Comparison of ENCODE assay signal across 13 cellular contexts in genomic region chr12:77087427-77087826, GRCh38. TPM values are rescaled to one million over a fixed set of nuclear protein-coding genes. Genes with fewer than 3 reads are reported as not detected.
DNase-seq lines count a peak whose midpoint lies in the region; ATAC-seq and TF ChIP-seq lines count a peak whose summit lies in the region.
"Had no signal": no experiment of that assay in that cellular context is flagged by ENCODE, and none has a peak within 500 bp of the region (broad histone marks: within the 10 kb centered on the region; RNA-seq: fewer than 3 reads in every experiment).

No MANE protein-coding gene starts in this region.

- H3K27ac ChIP-seq in GM23248 (0 out of 2 replicates have a peak overlapping the region, but pooled peaks have one; percentile 3), SK-N-SH (ENCODE audit: low read depth in 2 of 2, low read length in 1 of 2) (peak overlapping the region in 1 of 2 experiments; percentile 61; a peak in 2 of 4 replicates)
- H3K27ac ChIP-seq: cardiac muscle cell, SJCRH30 had no signal

- H3K4me1 ChIP-seq in GM23248 (ENCODE audit: insufficient read depth), result peaks cover 9% of the 10 kb centered on the region
- peaks cover 0 to 8% of the 10 kb centered on the region in 2 experiments; a peak in 1 of 4 replicates for H3K4me1 ChIP-seq in SK-N-SH (ENCODE audit: control insufficient read depth in 1 of 2, insufficient read depth in 2 of 2, low read depth in 1 of 2, low read length in 1 of 2)
- H3K4me1 ChIP-seq: SJCRH30 had no signal

- H3K27me3 ChIP-seq in GM23248 (replicated peaks; ENCODE audit: insufficient read depth) (no peaks in the 10 kb centered on the region), SK-N-SH (ENCODE audit: insufficient read depth) (no peaks in the 10 kb centered on the region)
- H3K27me3 ChIP-seq: cardiac muscle cell, SJCRH30 had no signal

- H3K27me3 Mint-ChIP-seq in activated naive CD8-positive, alpha-beta T cell treated with anti-CD3 and anti-CD28 coated beads, Interleukin-2, amount 50 U/mL, for 24 hours, result no peaks in the 10 kb centered on the region
- H3K27me3 Mint-ChIP-seq: natural killer cell treated with Interleukin-12 subunit alpha and Interleukin-12 subunit beta and Interleukin-15 and Interleukin-18, amount 100 ng/mL, for 72 hours; stimulated activated naive CD8-positive, alpha-beta T cell treated with anti-CD3 and anti-CD28 coated beads, Interleukin-15, Interleukin-2, amounts not matched to agents 100 ng/mL and 50 ng/mL, for 24 hours had no signal

- no peaks in the 10 kb centered on the region for H3K36me3 Mint-ChIP-seq in activated naive CD8-positive, alpha-beta T cell treated with anti-CD3 and anti-CD28 coated beads, Interleukin-2, amount 50 U/mL, for 24 hours (ENCODE audit: low read depth)
- H3K36me3 Mint-ChIP-seq: natural killer cell treated with Interleukin-12 subunit alpha and Interleukin-12 subunit beta and Interleukin-15 and Interleukin-18, amount 100 ng/mL, for 72 hours had no signal

- no peaks in the 10 kb centered on the region for H4K20me1 ChIP-seq in GM23248 (ENCODE audit: insufficient read depth)
- no peaks in the 10 kb centered on the region for H4K20me1 ChIP-seq in SK-N-SH (ENCODE audit: insufficient read depth)

- DNase-seq in GM23248, result peak; percentile 75
- DNase-seq in SK-N-SH, result no peak
- peak; percentile 71 for DNase-seq in fibroblast of peridontal ligament (ENCODE audit: extremely low read depth)
- peak; percentile 81 for DNase-seq in skeletal muscle cell (ENCODE audit: low read depth)
- DNase-seq in activated naive CD8-positive, alpha-beta T cell treated with anti-CD3 and anti-CD28 coated beads, Interleukin-2, amount 50 U/mL, for 24 hours, result no peak
- DNase-seq in omental fat pad (ENCODE audit: low spot score), result no peak
- DNase-seq: activated gamma-delta T cell treated with Interleukin-2 at 50 U/mL for 16 hours, left ventricle myocardium superior, SJCRH30 had no signal

- H3K36me3 ChIP-seq in GM23248 (ENCODE audit: low read depth), result no peaks in the 10 kb centered on the region
- no peaks in the 10 kb centered on the region for H3K36me3 ChIP-seq in SK-N-SH (replicated peaks in 1 of 2; ENCODE audit: control insufficient read depth in 1 of 2, insufficient read depth in 2 of 2, low read length in 1 of 2)
- H3K36me3 ChIP-seq: cardiac muscle cell, SJCRH30 had no signal

- no peak overlapping the region for H3K4me3 ChIP-seq in GM23248
- no peak overlapping the region for H3K4me3 ChIP-seq in SK-N-SH (ENCODE audit: low read depth in 2 of 2, low read length in 1 of 2)
- no peak overlapping the region for H3K4me3 ChIP-seq in skeletal muscle cell (ENCODE audit: low read depth, low read length)
- H3K4me3 ChIP-seq: cardiac muscle cell, SJCRH30 had no signal

- TF ChIP-seq RAD21 in SK-N-SH (IDR thresholded peaks at IDR 0.05; ENCODE audit: low read length), result no peak

- H3K9ac ChIP-seq in GM23248, result no peak overlapping the region
- H3K9ac ChIP-seq in SK-N-SH, result peak overlapping the region; percentile 37; the same call in 1 of the 2 replicates

- H3K79me2 ChIP-seq in GM23248 (ENCODE audit: insufficient read depth) (no peaks in the 10 kb centered on the region), SK-N-SH (ENCODE audit: insufficient read depth) (no peaks in the 10 kb centered on the region)

- in situ Hi-C loops in GM23248 (cut with MboI), result no loop called here

- H3K4me3 Mint-ChIP-seq in activated naive CD8-positive, alpha-beta T cell treated with anti-CD3 and anti-CD28 coated beads, Interleukin-2, amount 50 U/mL, for 24 hours, result no peak overlapping the region
- H3K4me3 Mint-ChIP-seq: natural killer cell treated with Interleukin-12 subunit alpha and Interleukin-12 subunit beta and Interleukin-15 and Interleukin-18, amount 100 ng/mL, for 72 hours; stimulated activated naive CD8-positive, alpha-beta T cell treated with anti-CD3 and anti-CD28 coated beads, Interleukin-15, Interleukin-2, amounts not matched to agents 100 ng/mL and 50 ng/mL, for 24 hours had no signal

- H3K4me1 Mint-ChIP-seq in activated naive CD8-positive, alpha-beta T cell treated with anti-CD3 and anti-CD28 coated beads, Interleukin-2, amount 50 U/mL, for 24 hours, result no peaks in the 10 kb centered on the region

- H3K9me3 ChIP-seq in GM23248 (ENCODE audit: low read depth) (no peaks in the 10 kb centered on the region), SK-N-SH (no peaks in the 10 kb centered on the region)
- H3K9me3 ChIP-seq: SJCRH30 had no signal

- TF ChIP-seq CTCF in SK-N-SH (IDR thresholded peaks at IDR 0.05), result no peak
- no peak for TF ChIP-seq CTCF in omental fat pad (IDR thresholded peaks at IDR 0.05)

- H3F3A ChIP-seq in GM23248 (ENCODE audit: insufficient read depth) (peaks cover 16% of the 10 kb centered on the region; the same call in 1 of the 2 replicates), SK-N-SH (replicated peaks; ENCODE audit: insufficient read depth) (peaks cover 12% of the 10 kb centered on the region)

- no peak; a peak in 1 of 4 replicates for TF ChIP-seq EP300 in SK-N-SH (IDR thresholded peaks at IDR 0.05; ENCODE audit: borderline replicate concordance in 1 of 2, low read depth in 1 of 2, low read length in 1 of 2)

- ATAC-seq in activated naive CD8-positive, alpha-beta T cell treated with anti-CD3 and anti-CD28 coated beads, Interleukin-2, amount 50 U/mL, for 24 hours, result no peak
- ATAC-seq in omental fat pad (ENCODE audit: low FRiP score), result no peak
- ATAC-seq in HG02885 (IDR thresholded peaks at IDR 0.05; ENCODE audit: poor library complexity, unreplicated experiment), result no peak
- ATAC-seq: left ventricle myocardium superior; natural killer cell treated with Interleukin-12 subunit alpha and Interleukin-12 subunit beta and Interleukin-15 and Interleukin-18, amount 100 ng/mL, for 72 hours had no signal

- H3K4me2 ChIP-seq in GM23248 (ENCODE audit: unreplicated experiment), result no peak overlapping the region
- no peak overlapping the region for H3K4me2 ChIP-seq in SK-N-SH

- CTCF ChIA-PET in SK-N-SH (lab: Yijun Ruan, JAX), result no interaction called here

- 49 to 51% methylated on average over 4 of the region's 4 CpGs for WGBS in GM23248 (ENCODE audit: low coverage in 1 of 2, low lambda C conversion rate in 2 of 2, missing lambda C conversion rate in 2 of 2), 2 experiments
- WGBS in SK-N-SH (ENCODE audit: low lambda C conversion rate), result 25% methylated on average over 4 of the region's 4 CpGs

- POLR2A ChIA-PET in SK-N-SH (lab: Yijun Ruan, JAX), result no interaction called here

- H3K9me3 Mint-ChIP-seq in activated naive CD8-positive, alpha-beta T cell treated with anti-CD3 and anti-CD28 coated beads, Interleukin-2, amount 50 U/mL, for 24 hours, result no peaks in the 10 kb centered on the region
- H3K9me3 Mint-ChIP-seq: natural killer cell treated with Interleukin-12 subunit alpha and Interleukin-12 subunit beta and Interleukin-15 and Interleukin-18, amount 100 ng/mL, for 72 hours; stimulated activated naive CD8-positive, alpha-beta T cell treated with anti-CD3 and anti-CD28 coated beads, Interleukin-15, Interleukin-2, amounts not matched to agents 100 ng/mL and 50 ng/mL, for 24 hours had no signal

- H2AFZ ChIP-seq in GM23248 (peak overlapping the region; percentile 9; the same call in 1 of the 2 replicates), SK-N-SH (ENCODE audit: low read depth) (peak overlapping the region; percentile 58)

- no peaks in the 10 kb centered on the region for H3K9me2 ChIP-seq in GM23248 (ENCODE audit: insufficient read depth)
- H3K9me2 ChIP-seq in SK-N-SH, result no peaks in the 10 kb centered on the region

- no peak overlapping the region for H3K27ac Mint-ChIP-seq in activated naive CD8-positive, alpha-beta T cell treated with anti-CD3 and anti-CD28 coated beads, Interleukin-2, amount 50 U/mL, for 24 hours
- H3K27ac Mint-ChIP-seq: natural killer cell treated with Interleukin-12 subunit alpha and Interleukin-12 subunit beta and Interleukin-15 and Interleukin-18, amount 100 ng/mL, for 72 hours; stimulated activated naive CD8-positive, alpha-beta T cell treated with anti-CD3 and anti-CD28 coated beads, Interleukin-15, Interleukin-2, amounts not matched to agents 100 ng/mL and 50 ng/mL, for 24 hours had no signal

TF ChIP-seq in SK-N-SH, 30 proteins besides CTCF, POLR2A, EP300 and RAD21 (continues in another document):
- TF ChIP-seq FOSL2 (IDR thresholded peaks at IDR 0.05; ENCODE audit: borderline replicate concordance, low read depth), result peak; percentile 18; the same call in 1 of the 2 replicates
- TF ChIP-seq, protein P1, sequence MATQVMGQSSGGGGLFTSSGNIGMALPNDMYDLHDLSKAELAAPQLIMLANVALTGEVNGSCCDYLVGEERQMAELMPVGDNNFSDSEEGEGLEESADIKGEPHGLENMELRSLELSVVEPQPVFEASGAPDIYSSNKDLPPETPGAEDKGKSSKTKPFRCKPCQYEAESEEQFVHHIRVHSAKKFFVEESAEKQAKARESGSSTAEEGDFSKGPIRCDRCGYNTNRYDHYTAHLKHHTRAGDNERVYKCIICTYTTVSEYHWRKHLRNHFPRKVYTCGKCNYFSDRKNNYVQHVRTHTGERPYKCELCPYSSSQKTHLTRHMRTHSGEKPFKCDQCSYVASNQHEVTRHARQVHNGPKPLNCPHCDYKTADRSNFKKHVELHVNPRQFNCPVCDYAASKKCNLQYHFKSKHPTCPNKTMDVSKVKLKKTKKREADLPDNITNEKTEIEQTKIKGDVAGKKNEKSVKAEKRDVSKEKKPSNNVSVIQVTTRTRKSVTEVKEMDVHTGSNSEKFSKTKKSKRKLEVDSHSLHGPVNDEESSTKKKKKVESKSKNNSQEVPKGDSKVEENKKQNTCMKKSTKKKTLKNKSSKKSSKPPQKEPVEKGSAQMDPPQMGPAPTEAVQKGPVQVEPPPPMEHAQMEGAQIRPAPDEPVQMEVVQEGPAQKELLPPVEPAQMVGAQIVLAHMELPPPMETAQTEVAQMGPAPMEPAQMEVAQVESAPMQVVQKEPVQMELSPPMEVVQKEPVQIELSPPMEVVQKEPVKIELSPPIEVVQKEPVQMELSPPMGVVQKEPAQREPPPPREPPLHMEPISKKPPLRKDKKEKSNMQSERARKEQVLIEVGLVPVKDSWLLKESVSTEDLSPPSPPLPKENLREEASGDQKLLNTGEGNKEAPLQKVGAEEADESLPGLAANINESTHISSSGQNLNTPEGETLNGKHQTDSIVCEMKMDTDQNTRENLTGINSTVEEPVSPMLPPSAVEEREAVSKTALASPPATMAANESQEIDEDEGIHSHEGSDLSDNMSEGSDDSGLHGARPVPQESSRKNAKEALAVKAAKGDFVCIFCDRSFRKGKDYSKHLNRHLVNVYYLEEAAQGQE (IDR thresholded peaks at IDR 0.05; ENCODE audit: low read depth, low read length), result no peak
- TF ChIP-seq TAF1 (IDR thresholded peaks at IDR 0.05; ENCODE audit: borderline replicate concordance, low read depth, low read length), result no peak
- no peak for TF ChIP-seq GATA2 (CRISPR knock-in tag; IDR thresholded peaks at IDR 0.05)
- peak; percentile 71; the same call in 1 of the 2 replicates for TF ChIP-seq TCF12 (IDR thresholded peaks at IDR 0.05)

RNA-seq across cellular contexts. Expression of gene E2F7, which starts 22.1 kb away (rescaled TPM):
- 2.5 and 5.6 TPM in 2 replicates for total RNA-seq in GM23248 (2014; rRNA removed; shearing (Covaris generic))
- polyA plus RNA-seq in GM23248 (2016; fragmentation: Nextera tagmentation; extraction: Ambion mirVana) (3.7 and 5.7 TPM in 2 replicates), SK-N-SH (2012; rRNA removed) (8.8 and 9.2 TPM in 2 replicates)
- 8.1 and 8.4 TPM in 2 replicates for polyA plus RNA-seq in SK-N-SH (2012; cell fraction: cytosol; rRNA removed)
- polyA plus RNA-seq in SK-N-SH (2012; cell fraction: nucleus; rRNA removed), result 14.7 and 20.5 TPM in 2 replicates
- total RNA-seq in omental fat pad, result under 1 TPM in 1 of 4 donors, not detected in 3; 0.36 TPM

Comparison
In these comparisons a context has a peak if more than half of its experiments do, and no peak if none do; other contexts are left out.
1. DNase-seq: peak in GM23248 (single experiment), fibroblast of peridontal ligament (single experiment) and skeletal muscle cell (single experiment); none in SK-N-SH (single experiment), activated naive CD8-positive, alpha-beta T cell treated with anti-CD3 and anti-CD28 coated beads, Interleukin-2, amount 50 U/mL, for 24 hours (single experiment) and omental fat pad (single experiment).